ENCODE assay signal across 18 cellular contexts in the genomic region with DNA sequence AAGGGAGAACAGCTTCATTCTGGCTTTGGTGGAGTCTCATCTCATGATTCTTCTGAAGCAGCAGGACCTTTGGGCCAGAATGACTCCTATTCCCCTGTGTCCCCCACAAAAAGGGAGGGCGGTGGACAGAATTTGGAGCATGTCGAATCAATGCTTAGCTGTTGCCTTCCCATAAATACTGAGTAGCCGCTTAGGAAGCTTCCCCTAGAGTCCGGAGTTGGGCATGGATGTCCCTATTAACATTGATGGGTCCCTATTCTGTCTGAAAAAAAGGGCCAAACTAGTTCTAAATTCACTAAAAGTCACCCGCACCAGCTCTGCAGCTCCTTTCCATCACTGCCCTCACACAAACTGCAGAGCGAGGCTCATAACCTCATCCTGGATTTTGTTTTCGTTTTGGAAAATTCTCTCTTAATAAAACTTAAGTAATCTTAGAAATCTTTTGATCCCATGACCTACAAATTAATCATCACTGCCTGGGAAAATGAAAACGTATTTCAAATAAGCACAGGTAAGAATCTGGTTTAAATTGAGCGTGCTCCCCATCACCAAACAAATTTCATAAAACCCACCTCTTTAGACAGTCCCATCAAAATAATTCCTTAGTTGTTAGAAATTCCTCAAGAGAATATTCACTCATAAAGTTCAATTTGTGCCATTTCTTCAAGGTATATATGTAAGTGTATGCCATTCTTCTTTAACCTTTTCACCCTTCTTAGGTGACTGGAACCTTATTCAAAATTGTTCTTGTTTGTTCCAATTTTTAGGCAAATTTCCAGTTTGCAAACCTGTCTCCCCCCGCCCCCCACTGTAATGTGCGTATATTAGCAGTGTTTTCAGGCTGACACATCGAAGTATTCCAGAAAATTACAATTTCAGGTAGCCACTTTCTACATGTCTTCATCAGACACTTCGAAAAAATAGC. TPM values are rescaled to one million over a fixed set of nuclear protein-coding genes. Genes with fewer than 3 reads are reported as not detected.
DNase-seq lines count a peak whose midpoint lies in the region; ATAC-seq, FAIRE-seq and TF ChIP-seq lines count a peak whose summit lies in the region.
"Had no signal": no experiment of that assay in that cellular context is flagged by ENCODE, and none has a peak within 500 bp of the region (broad histone marks: within the 10 kb centered on the region; RNA-seq: fewer than 3 reads in every experiment).

No MANE protein-coding gene starts in this region.

- H3K9me3 ChIP-seq in MM.1S (replicated peaks; ENCODE audit: insufficient read depth, low read length) (no peaks in the 10 kb centered on the region), K562 (replicated peaks; ENCODE audit: control insufficient read depth, insufficient read depth, low read depth, low read length) (no peaks in the 10 kb centered on the region), colonic mucosa (no peaks in the 10 kb centered on the region)

- H3K56ac ChIP-seq in mesendoderm (ENCODE audit: low read length) = no peak overlapping the region

- 0% methylated on average over 13 of the region's 13 CpGs for WGBS in K562 (ENCODE audit: insufficient coverage, low coverage, missing lambda C conversion rate)
- WGBS in mesendoderm (ENCODE audit: extremely low coverage, insufficient coverage, low lambda C conversion rate) = no CpG with 5 or more reads among the region's 13 CpGs

- no peak overlapping the region for H2BK120ac ChIP-seq in mesendoderm (ENCODE audit: low read depth, low read length)

- H3K9me1 ChIP-seq in K562 (ENCODE audit: control insufficient read depth, insufficient read depth, low read length) = no peaks in the 10 kb centered on the region

- no TSS peak for BruUV-seq in K562 (replicated peaks; lab: Mats Ljungman, UMichigan)

- no peak overlapping the region for H3K4ac ChIP-seq in mesendoderm (ENCODE audit: low read depth, low read length)

- in situ Hi-C loops in K562 (cut with MboI) = no loop called here

- H3K27ac ChIP-seq in MM.1S (ENCODE audit: low read length) = peak overlapping the region; percentile 69; the same call in 1 of the 2 replicates
- H3K27ac ChIP-seq in K562 (ENCODE audit: extremely low read depth, low read depth, low read length) = no peak overlapping the region
- H3K27ac ChIP-seq in colonic mucosa = no peak overlapping the region
- no peak overlapping the region for H3K27ac ChIP-seq in mesendoderm (ENCODE audit: low read depth, low read length)
- H3K27ac ChIP-seq: 22Rv1, BLaER1, GM23248, HL-60 had no signal

- H2AFZ ChIP-seq in MM.1S (ENCODE audit: low read length) (no peak overlapping the region), K562 (ENCODE audit: low read depth, low read length) (no peak overlapping the region)
- H2AFZ ChIP-seq: GM23248 had no signal

- CTCF ChIA-PET in K562 (lab: Yijun Ruan, JAX; ENCODE audit: low intra/inter-chr PET ratio) = no interaction called here

- H2BK15ac ChIP-seq in mesendoderm (replicated peaks; ENCODE audit: low read depth) = no peak overlapping the region

- no peak for TF ChIP-seq POLR2A in K562 (conservative IDR thresholded peaks at IDR 0.05)

- H3K18ac ChIP-seq in mesendoderm (ENCODE audit: low read length) = no peak overlapping the region

- no peak for TF ChIP-seq RAD21 in K562 (CRISPR knock-in tag; conservative IDR thresholded peaks at IDR 0.05 in 1 of 2, IDR thresholded peaks at IDR 0.05 in 1 of 2)

- H3K36me3 ChIP-seq in MM.1S (replicated peaks; ENCODE audit: insufficient read depth, low read length) = no peaks in the 10 kb centered on the region
- H3K36me3 ChIP-seq in K562 (ENCODE audit: control insufficient read depth, insufficient read depth, low read length) = no peaks in the 10 kb centered on the region
- H3K36me3 ChIP-seq in colonic mucosa = no peaks in the 10 kb centered on the region
- H3K36me3 ChIP-seq in mesendoderm (ENCODE audit: control insufficient read depth, insufficient read depth, low read length) = no peaks in the 10 kb centered on the region
- H3K36me3 ChIP-seq: BLaER1 had no signal

- no peak overlapping the region for H3K23ac ChIP-seq in mesendoderm (ENCODE audit: low read length)

- peak overlapping the region; percentile 71 for H3K4me2 ChIP-seq in MM.1S (ENCODE audit: low read depth, low read length)
- H3K4me2 ChIP-seq in K562 (ENCODE audit: insufficient read depth, low read length) = no peak overlapping the region
- H3K4me2 ChIP-seq in mesendoderm (ENCODE audit: low read length) = no peak overlapping the region
- H3K4me2 ChIP-seq: BLaER1 had no signal

- H2BK5ac ChIP-seq in mesendoderm (ENCODE audit: low read length) = no peak overlapping the region

- no peak overlapping the region for H4K5ac ChIP-seq in mesendoderm (ENCODE audit: low read length)

- intact Hi-C loops in K562 (cut with micrococcal nuclease) (no loop called here), colonic mucosa (cut with DNase I) (no loop called here)

- POLR2A ChIA-PET in K562 (lab: Yijun Ruan, JAX) = interaction anchor here (0.7 to 1.0 kb wide), 3 partner anchors 8 to 248 kb away, joined by 3 read pairs; no protein-coding TSS in a partner anchor

- H3K4me3 ChIP-seq in MM.1S (ENCODE audit: low read length) (peak overlapping the region; percentile 32; the same call in 1 of the 2 replicates), K562 (no peak overlapping the region), colonic mucosa (no peak overlapping the region), mesendoderm (ENCODE audit: low read length) (no peak overlapping the region)
- H3K4me3 ChIP-seq: BLaER1, GM12878, GM23248 had no signal

- FAIRE-seq in K562 (lab: Jason Lieb, UNC) = no peak
- FAIRE-seq: GM12878, H54 had no signal

- peaks cover 20% of the 10 kb centered on the region for H3F3A ChIP-seq in MM.1S (ENCODE audit: insufficient read depth, low read length)

- H3K9ac ChIP-seq in MM.1S (ENCODE audit: low read length) = no peak overlapping the region
- H3K9ac ChIP-seq in K562 (ENCODE audit: insufficient read depth in 1 of 2, low read depth in 2 of 2, low read length in 2 of 2) = no peak overlapping the region
- H3K9ac ChIP-seq in colonic mucosa (ENCODE audit: low read depth in 2 of 2, low read length in 2 of 2) = no peak overlapping the region
- no peak overlapping the region for H3K9ac ChIP-seq in mesendoderm (ENCODE audit: low read length)
- H3K9ac ChIP-seq: BLaER1, GM23248 had no signal

- H3K27me3 ChIP-seq in MM.1S (replicated peaks; ENCODE audit: insufficient read depth, low read length) (no peaks in the 10 kb centered on the region), K562 (ENCODE audit: control insufficient read depth in 2 of 2, insufficient read depth in 2 of 2, low read length in 2 of 2) (peaks cover 31 to 53% of the 10 kb centered on the region in 2 experiments), colonic mucosa (peaks cover 44% of the 10 kb centered on the region), mesendoderm (ENCODE audit: insufficient read depth, low read length, poor library complexity) (peaks cover 58% of the 10 kb centered on the region)

- peaks cover 16% of the 10 kb centered on the region for H3K4me1 ChIP-seq in MM.1S (ENCODE audit: low read length)
- peaks cover 0 to 5% of the 10 kb centered on the region in 2 experiments; a peak in 2 of 5 replicates for H3K4me1 ChIP-seq in K562 (replicated peaks in 1 of 2; ENCODE audit: control insufficient read depth in 2 of 2, insufficient read depth in 2 of 2, low read length in 2 of 2)
- H3K4me1 ChIP-seq in colonic mucosa = no peaks in the 10 kb centered on the region
- no peaks in the 10 kb centered on the region for H3K4me1 ChIP-seq in mesendoderm (ENCODE audit: control insufficient read depth, low read depth, low read length)
- H3K4me1 ChIP-seq: BLaER1 had no signal

- DNase-seq in NCI-H2227 treated with DMSO at 0.1 percent for 48 hours (lab: John Stamatoyannopoulos, UW) (peak; percentile 10), NCI-H2227 (lab: John Stamatoyannopoulos, UW; ENCODE audit: unreplicated experiment) (no peak), MM.1S (no peak), K562 (ENCODE audit: extremely low read depth in 1 of 4, low spot score in 3 of 4) (no peak), colonic mucosa (no peak), mesendoderm (no peak)
- DNase-seq: CD4-positive, alpha-beta memory T cell; DMS153; DMS79 treated with DMSO at 0.1 percent for 48 hours; EL; GM23248; HCEC 1CT had no signal

- H3K79me1 ChIP-seq in mesendoderm (ENCODE audit: low read length) = no peaks in the 10 kb centered on the region

- TF ChIP-seq EP300 in K562 (IDR thresholded peaks at IDR 0.05; ENCODE audit: low read length) = no peak

- H3K79me2 ChIP-seq in MM.1S (ENCODE audit: low read length) (no peaks in the 10 kb centered on the region), K562 (ENCODE audit: control insufficient read depth, insufficient read depth, low read length) (no peaks in the 10 kb centered on the region), mesendoderm (ENCODE audit: control insufficient read depth, insufficient read depth, low read length) (no peaks in the 10 kb centered on the region)

- no peaks in the 10 kb centered on the region for H3K9me2 ChIP-seq in MM.1S (replicated peaks; ENCODE audit: insufficient read depth, low read length)

- no peak overlapping the region for H2AK5ac ChIP-seq in mesendoderm (ENCODE audit: low read length)

- H4K20me1 ChIP-seq in MM.1S (ENCODE audit: insufficient read depth, low read length) (no peaks in the 10 kb centered on the region), K562 (replicated peaks; ENCODE audit: control insufficient read depth, insufficient read depth, low read length) (no peaks in the 10 kb centered on the region)

- ATAC-seq in K562 (no peak), HG02884 (IDR thresholded peaks at IDR 0.05; ENCODE audit: unreplicated experiment) (no peak)
- ATAC-seq: GM12878 had no signal

- no peak overlapping the region for H4K8ac ChIP-seq in mesendoderm (ENCODE audit: low read depth, low read length)

- no peak for TF ChIP-seq CTCF in MM.1S (IDR thresholded peaks at IDR 0.05; ENCODE audit: low read length)
- no peak for TF ChIP-seq CTCF in K562 (IDR thresholded peaks at IDR 0.05 in 2 of 3, conservative IDR thresholded peaks at IDR 0.05 in 1 of 3; ENCODE audit: insufficient read depth in 2 of 3, low read depth in 1 of 3, low read length in 3 of 3)
- no peak for TF ChIP-seq CTCF in colonic mucosa (IDR thresholded peaks at IDR 0.05)

RNA-seq across cellular contexts. Expression of a gene that starts 53.3 kb away (rescaled TPM):
- total RNA-seq in K562 (2011; cell fraction: chromatin; rRNA removed; ENCODE audit: low replicate concordance) = 5.0 and 13.7 TPM in 2 replicates
- 3.0 and 3.2 TPM in 2 replicates for total RNA-seq in K562 (2011; cell fraction: nucleolus; rRNA removed)
- total RNA-seq in K562 (2011; cell fraction: nucleoplasm; rRNA removed) = 5.2 and 14.0 TPM in 2 replicates
- total RNA-seq in K562 (2014; rRNA removed) = 7.1 and 8.1 TPM in 2 replicates
- total RNA-seq in K562 (2014; rRNA removed; fragmentation: Illumina TruSeq; extraction: Trizol) = 8.2 and 10.6 TPM in 2 replicates
- total RNA-seq in K562 (2015; rRNA removed; fragmentation: Illumina TruSeq; extraction: Trizol) = 6.3 and 7.0 TPM in 2 replicates
- total RNA-seq in K562 (2021) = 8.2 and 8.8 TPM in 2 replicates
- 5.6 and 6.3 TPM in 2 replicates for polyA plus RNA-seq in K562 (2011; rRNA removed)
- polyA plus RNA-seq in K562 (2011; cell fraction: cytosol; rRNA removed) = 3.6 and 4.1 TPM in 2 replicates
- 2.1 and 2.2 TPM in 2 replicates for polyA plus RNA-seq in K562 (2011; cell fraction: nucleus; rRNA removed)
- polyA plus RNA-seq in K562 (2012) = 5.4 and 9.4 TPM in 2 replicates
- polyA plus RNA-seq in K562 (2014; fragmentation: Illumina TruSeq; extraction: Trizol) = 5.8 and 6.7 TPM in 2 replicates
- 1 to 10 TPM; 3.1 to 3.4 TPM for polyA plus RNA-seq in K562 (2014; fragmentation: Nextera tagmentation; extraction: Ambion mirVana)
- 6.4 and 8.3 TPM in 2 replicates for polyA plus RNA-seq in K562 (2014; rRNA removed)
- polyA minus RNA-seq in K562 (2011; rRNA and poly(A)+ RNA removed) = 4.8 and 6.5 TPM in 2 replicates
- polyA minus RNA-seq in K562 (2011; cell fraction: cytosol; rRNA and poly(A)+ RNA removed) = 2.9 and 3.5 TPM in 2 replicates
- 2.3 and 4.4 TPM in 2 replicates for polyA minus RNA-seq in K562 (2011; cell fraction: nucleus; rRNA and poly(A)+ RNA removed)
- total RNA-seq in colonic mucosa = 1 to 10 TPM; 5.5 to 7.1 TPM
- 7.5 TPM for polyA plus RNA-seq in mesendoderm (2013, experiment 1 of 2)
- polyA plus RNA-seq in mesendoderm (2013, experiment 2 of 2) = 7.6 TPM
